Comparison of ENCODE assay signal across 18 cellular contexts in genomic region chr2:74646201-74646600, GRCh38. TPM values are rescaled to one million over a fixed set of nuclear protein-coding genes. Genes with fewer than 3 reads are reported as not detected.
"Had no signal": no experiment of that assay in that cellular context is flagged by ENCODE, and none has a peak within 500 bp of the region (broad histone marks: within the 10 kb centered on the region; RNA-seq: fewer than 3 reads in every experiment).

No MANE protein-coding gene starts in this region.

- H3K4me3 Mint-ChIP-seq: activated CD8-positive, alpha-beta T cell treated with anti-CD3 and anti-CD28 coated beads, Interleukin-2, amount 10 ng/mL, durations not matched to agents 7 days and 5 days; activated naive CD8-positive, alpha-beta T cell treated with anti-CD3 and anti-CD28 coated beads for 36 hours; dendritic cell treated with granulocyte-macrophage colony-stimulating factor and Interleukin-4, amounts not matched to agents 40 ng/mL and 50 ng/mL, for 4 days; nephron progenitor cell; T-cell had no signal

- ATAC-seq: activated CD8-positive, alpha-beta T cell treated with anti-CD3 and anti-CD28 coated beads, Interleukin-2, amount 10 ng/mL, durations not matched to agents 7 days and 5 days; T-cell had no signal

- H3K27ac Mint-ChIP-seq: activated CD8-positive, alpha-beta T cell treated with anti-CD3 and anti-CD28 coated beads, Interleukin-2, amount 10 ng/mL, durations not matched to agents 7 days and 5 days; activated naive CD8-positive, alpha-beta T cell treated with anti-CD3 and anti-CD28 coated beads for 36 hours; dendritic cell treated with granulocyte-macrophage colony-stimulating factor and Interleukin-4, amounts not matched to agents 40 ng/mL and 50 ng/mL, for 4 days; nephron progenitor cell; T-cell had no signal

- H3K9me3 Mint-ChIP-seq: activated naive CD8-positive, alpha-beta T cell treated with anti-CD3 and anti-CD28 coated beads for 36 hours; dendritic cell treated with granulocyte-macrophage colony-stimulating factor and Interleukin-4, amounts not matched to agents 40 ng/mL and 50 ng/mL, for 4 days had no signal

- DNase-seq: activated CD4-positive, alpha-beta T cell treated with anti-CD3 and anti-CD28 coated beads for 48 hours; activated CD8-positive, alpha-beta memory T cell treated with anti-CD3 and anti-CD28 coated beads, Interleukin-2, amount 50 U/mL, for 4 hours; activated CD8-positive, alpha-beta T cell treated with anti-CD3 and anti-CD28 coated beads, Interleukin-2, amount 10 ng/mL, durations not matched to agents 7 days and 5 days; activated gamma-delta T cell treated with Interleukin-2 at 50 U/mL for 16 hours; activated naive CD8-positive, alpha-beta T cell treated with anti-CD3 and anti-CD28 coated beads for 36 hours; amygdala; effector memory CD4-positive, alpha-beta T cell; foreskin melanocyte; kidney glomerular epithelial cell; nephron progenitor cell; occipital lobe; stimulated activated CD4-positive, alpha-beta T cell treated with anti-CD3 and anti-CD28 coated beads, Interleukin-2, amount 100 ng/mL, for 48 hours; stimulated activated naive CD4-positive, alpha-beta T cell treated with Interleukin-2 at 50 U/mL for 16 hours; substantia nigra; T-cell; T-helper 9 cell; trophoblast cell had no signal

- H3K36me3 Mint-ChIP-seq: activated naive CD8-positive, alpha-beta T cell treated with anti-CD3 and anti-CD28 coated beads for 36 hours; T-cell had no signal

RNA-seq across cellular contexts. Expression of gene M1AP, which starts 1.9 kb away (rescaled TPM):
- total RNA-seq: activated CD8-positive, alpha-beta T cell treated with anti-CD3 and anti-CD28 coated beads, Interleukin-2, amount 10 ng/mL, durations not matched to agents 7 days and 5 days; occipital lobe; T-cell had no signal
